In genomic region chr3:157494581-157495281, GRCh38 we compare ENCODE assay signal across 1 cellular context.
TF ChIP-seq lines count a peak whose summit lies in the region.

No MANE protein-coding gene starts in this region.

TF ChIP-seq in SK-N-SH treated with all-trans-retinoic acid at 6 μM for 48 hours, 23 proteins besides CTCF, POLR2A, EP300 and RAD21 (continued from another document):
- TF ChIP-seq CSRNP3 (CRISPR knock-in tag; IDR thresholded peaks at IDR 0.05) (no peak), PPARA (CRISPR knock-in tag; IDR thresholded peaks at IDR 0.05; ENCODE audit: borderline replicate concordance) (no peak), TOX (CRISPR knock-in tag; IDR thresholded peaks at IDR 0.05; ENCODE audit: borderline replicate concordance) (no peak), OSR1 (CRISPR knock-in tag; IDR thresholded peaks at IDR 0.05) (no peak), PATZ1 (CRISPR knock-in tag; IDR thresholded peaks at IDR 0.05; ENCODE audit: borderline replicate concordance) (no peak), ZNF70 (CRISPR knock-in tag; IDR thresholded peaks at IDR 0.05) (no peak), ESRRG (CRISPR knock-in tag; IDR thresholded peaks at IDR 0.05) (no peak), ZFP30 (CRISPR knock-in tag; IDR thresholded peaks at IDR 0.05) (no peak)
